Comparison of ENCODE assay signal across 1 cellular context in genomic region chr6:10381133-10381829, GRCh38.
TF ChIP-seq lines count a peak whose summit lies in the region.

No MANE protein-coding gene starts in this region.

TF ChIP-seq in SK-N-SH, 30 proteins besides CTCF, POLR2A, EP300 and RAD21 (continued from another document):
- TF ChIP-seq, protein P1, sequence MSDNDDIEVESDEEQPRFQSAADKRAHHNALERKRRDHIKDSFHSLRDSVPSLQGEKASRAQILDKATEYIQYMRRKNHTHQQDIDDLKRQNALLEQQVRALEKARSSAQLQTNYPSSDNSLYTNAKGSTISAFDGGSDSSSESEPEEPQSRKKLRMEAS (IDR thresholded peaks at IDR 0.05; ENCODE audit: low read depth), result no peak
